ENCODE assay signal across 31 cellular contexts in genomic region chr19:50626796-50627195, GRCh38. TPM values are rescaled to one million over a fixed set of nuclear protein-coding genes. Genes with fewer than 3 reads are reported as not detected.
"Had no signal": no experiment of that assay in that cellular context is flagged by ENCODE, and none has a peak within 500 bp of the region (broad histone marks: within the 10 kb centered on the region; RNA-seq: fewer than 3 reads in every experiment).

No MANE protein-coding gene starts in this region.

- H3K4me3 ChIP-seq: MG63, Peyer's patch, SJSA1 had no signal

- H3K4me1 ChIP-seq: Peyer's patch, SJSA1 had no signal

- ATAC-seq: activated CD8-positive, alpha-beta memory T cell treated with anti-CD3 and anti-CD28 coated beads, Interleukin-2, amount 10 ng/mL, durations not matched to agents 7 days and 5 days; activated T-cell treated with anti-CD3 and anti-CD28 coated beads, Interleukin-2, amount 50 U/mL, for 4 hours; activated T-helper 17 cell treated with anti-CD3 and anti-CD28 coated beads, Interleukin-2, amount 50 U/mL, for 72 hours; T-helper 17 cell had no signal

- H3K9me3 ChIP-seq: MG63, Peyer's patch, SJSA1 had no signal

- H3K27ac ChIP-seq: Peyer's patch, RWPE1, SJSA1 had no signal

- H3K27ac Mint-ChIP-seq: activated B cell treated with CpG ODN at 0.5 μM for 24 hours; activated CD4-positive, alpha-beta T cell treated with anti-CD3 and anti-CD28 coated beads, Interleukin-2, amount 10 ng/mL, durations not matched to agents 24 days and 14 days; activated CD8-positive, alpha-beta memory T cell treated with anti-CD3 and anti-CD28 coated beads, Interleukin-2, amount 10 ng/mL, durations not matched to agents 7 days and 5 days; activated naive CD4-positive, alpha-beta T cell treated with anti-CD3 and anti-CD28 coated beads, Interleukin-2, amount 10 ng/mL, durations not matched to agents 7 days and 5 days; activated naive CD8-positive, alpha-beta T cell treated with anti-CD3 and anti-CD28 coated beads for 36 hours; activated T-helper 17 cell treated with anti-CD3 and anti-CD28 coated beads, Interleukin-2, amount 50 U/mL, for 72 hours; T-helper 17 cell had no signal

- H3K36me3 ChIP-seq: MG63, Peyer's patch, SJSA1 had no signal

- H3K9me3 Mint-ChIP-seq: activated B cell treated with CpG ODN at 0.5 μM for 24 hours; activated CD4-positive, alpha-beta T cell treated with anti-CD3 and anti-CD28 coated beads, Interleukin-2, amount 10 ng/mL, durations not matched to agents 24 days and 14 days; activated naive CD4-positive, alpha-beta T cell treated with anti-CD3 and anti-CD28 coated beads, Interleukin-2, amount 10 ng/mL, durations not matched to agents 7 days and 5 days; activated naive CD8-positive, alpha-beta T cell treated with anti-CD3 and anti-CD28 coated beads for 36 hours; activated T-cell treated with anti-CD3 and anti-CD28 coated beads, Interleukin-2, amount 50 U/mL, for 4 hours; activated T-helper 17 cell treated with anti-CD3 and anti-CD28 coated beads, Interleukin-2, amount 50 U/mL, for 72 hours had no signal

- H3K27me3 Mint-ChIP-seq: activated B cell treated with CpG ODN at 0.5 μM for 24 hours; activated CD4-positive, alpha-beta T cell treated with anti-CD3 and anti-CD28 coated beads, Interleukin-2, amount 10 ng/mL, durations not matched to agents 24 days and 14 days; activated CD8-positive, alpha-beta memory T cell treated with anti-CD3 and anti-CD28 coated beads, Interleukin-2, amount 10 ng/mL, durations not matched to agents 7 days and 5 days had no signal

- DNase-seq: activated B cell treated with CpG ODN at 0.5 μM for 24 hours; activated CD4-positive, alpha-beta T cell treated with anti-CD3 and anti-CD28 coated beads for 1 hour; activated CD4-positive, alpha-beta T cell treated with anti-CD3 and anti-CD28 coated beads, Interleukin-2, amount 10 ng/mL, durations not matched to agents 24 days and 14 days; activated CD4-positive, alpha-beta T cell treated with anti-CD3 and anti-CD28 coated beads, Interleukin-2, amount 50 U/mL, for 48 hours; activated CD8-positive, alpha-beta memory T cell treated with anti-CD3 and anti-CD28 coated beads, Interleukin-2, amount 10 ng/mL, durations not matched to agents 7 days and 5 days; activated gamma-delta T cell; activated naive CD4-positive, alpha-beta T cell treated with anti-CD3 and anti-CD28 coated beads, Interleukin-2, amount 10 ng/mL, durations not matched to agents 7 days and 5 days; activated naive CD8-positive, alpha-beta T cell treated with anti-CD3 and anti-CD28 coated beads for 36 hours; activated T-cell treated with anti-CD3 and anti-CD28 coated beads, Interleukin-2, amount 50 U/mL, for 4 hours; anterior cingulate cortex; cerebellar nuclear complex; MG63; MV-4-11; NCI-H1092 treated with DMSO at 0.1 percent for 48 hours; NCI-H1417 treated with DMSO at 0.1 percent for 48 hours; NCI-H1694; NCI-H2029; NCI-H2107; NCI-H345; NCI-H510A; NCI-H526 treated with DMSO at 0.1 percent for 48 hours; NK-92 treated with Interleukin-12 subunit alpha and Interleukin-12 subunit beta, amount 100 ng/mL, for 24 hours; OCI-M1; Peyer's patch; SHP77; T-helper 17 cell; T-helper 9 cell had no signal

- H3K4me3 Mint-ChIP-seq: activated B cell treated with CpG ODN at 0.5 μM for 24 hours; activated CD4-positive, alpha-beta T cell treated with anti-CD3 and anti-CD28 coated beads, Interleukin-2, amount 10 ng/mL, durations not matched to agents 24 days and 14 days; activated CD8-positive, alpha-beta memory T cell treated with anti-CD3 and anti-CD28 coated beads, Interleukin-2, amount 10 ng/mL, durations not matched to agents 7 days and 5 days; activated naive CD4-positive, alpha-beta T cell treated with anti-CD3 and anti-CD28 coated beads, Interleukin-2, amount 10 ng/mL, durations not matched to agents 7 days and 5 days; activated naive CD8-positive, alpha-beta T cell treated with anti-CD3 and anti-CD28 coated beads for 36 hours; activated T-cell treated with anti-CD3 and anti-CD28 coated beads, Interleukin-2, amount 50 U/mL, for 4 hours; activated T-helper 17 cell treated with anti-CD3 and anti-CD28 coated beads, Interleukin-2, amount 50 U/mL, for 72 hours; T-helper 17 cell had no signal

- H3K36me3 Mint-ChIP-seq: activated CD8-positive, alpha-beta memory T cell treated with anti-CD3 and anti-CD28 coated beads, Interleukin-2, amount 10 ng/mL, durations not matched to agents 7 days and 5 days; activated naive CD4-positive, alpha-beta T cell treated with anti-CD3 and anti-CD28 coated beads, Interleukin-2, amount 10 ng/mL, durations not matched to agents 7 days and 5 days; activated naive CD8-positive, alpha-beta T cell treated with anti-CD3 and anti-CD28 coated beads for 36 hours had no signal

- H3K27me3 ChIP-seq: MG63, Peyer's patch, SJSA1 had no signal

- H3K4me1 Mint-ChIP-seq: activated B cell treated with CpG ODN at 0.5 μM for 24 hours; activated CD4-positive, alpha-beta T cell treated with anti-CD3 and anti-CD28 coated beads, Interleukin-2, amount 10 ng/mL, durations not matched to agents 24 days and 14 days; activated CD8-positive, alpha-beta memory T cell treated with anti-CD3 and anti-CD28 coated beads, Interleukin-2, amount 10 ng/mL, durations not matched to agents 7 days and 5 days; activated naive CD4-positive, alpha-beta T cell treated with anti-CD3 and anti-CD28 coated beads, Interleukin-2, amount 10 ng/mL, durations not matched to agents 7 days and 5 days; activated naive CD8-positive, alpha-beta T cell treated with anti-CD3 and anti-CD28 coated beads for 36 hours; activated T-helper 17 cell treated with anti-CD3 and anti-CD28 coated beads, Interleukin-2, amount 50 U/mL, for 72 hours; T-helper 17 cell had no signal

RNA-seq across cellular contexts. Expression of gene SYT3, which starts 12.9 kb away (rescaled TPM):
- total RNA-seq: activated CD4-positive, alpha-beta T cell treated with anti-CD3 and anti-CD28 coated beads, Interleukin-2, amount 10 ng/mL, durations not matched to agents 24 days and 14 days; activated CD8-positive, alpha-beta memory T cell treated with anti-CD3 and anti-CD28 coated beads, Interleukin-2, amount 10 ng/mL, durations not matched to agents 7 days and 5 days; activated T-helper 17 cell treated with anti-CD3 and anti-CD28 coated beads, Interleukin-2, amount 50 U/mL, for 72 hours; cardiac septum; SJSA1; T-helper 17 cell had no signal

RNA-seq across cellular contexts. Expression of gene C19orf81, which starts 22.4 kb away (rescaled TPM):
- total RNA-seq: activated B cell treated with CpG ODN at 0.5 μM for 24 hours; activated T-helper 17 cell treated with anti-CD3 and anti-CD28 coated beads, Interleukin-2, amount 50 U/mL, for 72 hours; Peyer's patch; SJSA1; T-helper 17 cell had no signal

RNA-seq across cellular contexts. Expression of gene LRRC4B, which starts 58.6 kb away (rescaled TPM):
- total RNA-seq: activated B cell treated with CpG ODN at 0.5 μM for 24 hours; activated CD8-positive, alpha-beta memory T cell treated with anti-CD3 and anti-CD28 coated beads, Interleukin-2, amount 10 ng/mL, durations not matched to agents 7 days and 5 days; activated naive CD8-positive, alpha-beta T cell treated with anti-CD3 and anti-CD28 coated beads for 36 hours; activated T-cell treated with anti-CD3 and anti-CD28 coated beads, Interleukin-2, amount 50 U/mL, for 4 hours; activated T-helper 17 cell treated with anti-CD3 and anti-CD28 coated beads, Interleukin-2, amount 50 U/mL, for 72 hours; SJSA1; T-helper 17 cell had no signal
